ENCODE assay signal across 8 cellular contexts in the genomic region with DNA sequence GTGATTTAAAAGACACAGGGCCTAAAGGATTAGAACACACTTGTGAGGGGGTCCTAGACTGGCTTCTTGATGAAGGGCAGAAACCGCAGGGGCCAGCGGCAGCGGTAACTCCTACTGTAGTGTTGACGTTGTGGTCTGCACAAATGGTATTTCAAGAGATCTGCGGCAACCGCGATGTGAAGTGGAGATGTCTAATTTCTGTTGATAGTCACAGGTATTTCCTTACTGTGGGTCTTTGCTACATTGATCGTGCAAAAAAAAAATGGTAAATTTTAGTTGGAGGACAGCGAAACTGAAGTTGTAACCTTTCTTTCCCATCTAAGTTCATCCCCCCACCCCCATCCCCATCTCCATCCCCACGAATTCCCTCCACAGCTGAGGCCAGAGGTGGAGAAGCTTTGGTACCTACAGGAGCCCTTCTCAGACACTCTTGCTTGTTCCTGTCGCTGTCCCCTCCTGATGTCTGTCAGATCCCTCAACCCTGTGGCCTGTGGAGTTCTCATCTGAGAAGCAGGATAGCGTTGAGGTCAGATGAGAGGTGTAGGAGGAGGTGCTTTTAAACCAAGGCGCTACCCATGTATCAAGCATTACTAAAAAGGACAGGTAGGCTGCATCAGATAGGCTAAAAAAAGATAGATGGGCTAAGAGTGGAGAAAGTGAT. TPM values are rescaled to one million over a fixed set of nuclear protein-coding genes. Genes with fewer than 3 reads are reported as not detected.
A peak's percentile ranks its signal among the peaks of the same experiment; 100 is the strongest.
DNase-seq lines count a peak whose midpoint lies in the region; ATAC-seq and TF ChIP-seq lines count a peak whose summit lies in the region.

No MANE protein-coding gene starts in this region.

- H3K4me3 Mint-ChIP-seq in Caco-2 (ENCODE audit: unreplicated experiment) (peak overlapping the region; percentile 95), T-helper 17 cell (peak overlapping the region; percentile 93), type B pancreatic cell (peak overlapping the region; percentile 98)

- H3K36me3 ChIP-seq in Caco-2 (ENCODE audit: control insufficient read depth, insufficient read depth, low read length) = no peaks in the 10 kb centered on the region
- peaks cover 6% of the 10 kb centered on the region for H3K36me3 ChIP-seq in HUES48 (ENCODE audit: control insufficient read depth, insufficient read depth, low read length)
- no peaks in the 10 kb centered on the region for H3K36me3 ChIP-seq in lung (ENCODE audit: control insufficient read depth in 2 of 2, insufficient read depth in 2 of 2, low read length in 2 of 2)

- WGBS in lung, 2 donors = 8 to 11% methylated on average over 13 of the region's 13 CpGs

- H3K9ac ChIP-seq in HUES48 (ENCODE audit: low read depth, low read length) = peak overlapping the region; percentile 69

- peak; percentile 28 for ATAC-seq in GM19395 (IDR thresholded peaks at IDR 0.05; ENCODE audit: unreplicated experiment)
- peak; percentile 54 for ATAC-seq in T-helper 17 cell
- peak; percentile 23 for ATAC-seq in lung (ENCODE audit: insufficient read depth, low FRiP score)

- H3K9me3 Mint-ChIP-seq in Caco-2 (ENCODE audit: unreplicated experiment) (no peaks in the 10 kb centered on the region), type B pancreatic cell (peaks cover 4% of the 10 kb centered on the region)

- peak; percentile 15 to 38 for DNase-seq in Caco-2
- DNase-seq in T-helper 17 cell = no peak
- peak; percentile 40 for DNase-seq in dermis blood vessel endothelial cell
- no peak for DNase-seq in lung (ENCODE audit: low spot score)
- DNase-seq in type B pancreatic cell (ENCODE audit: extremely low spot score, unreplicated experiment) = no peak
- no peak for DNase-seq in OCI-M2 (lab: John Stamatoyannopoulos, UW; ENCODE audit: unreplicated experiment)

- H3K4me1 Mint-ChIP-seq in Caco-2 (ENCODE audit: low read depth, unreplicated experiment) (peaks cover 20% of the 10 kb centered on the region), T-helper 17 cell (peaks cover 32% of the 10 kb centered on the region), type B pancreatic cell (ENCODE audit: unreplicated experiment) (peaks cover 33% of the 10 kb centered on the region)

- H3K9me3 ChIP-seq in Caco-2 (no peaks in the 10 kb centered on the region), HUES48 (ENCODE audit: control insufficient read depth, insufficient read depth, low read length) (no peaks in the 10 kb centered on the region), T-helper 17 cell (ENCODE audit: control insufficient read depth, low read length, poor library complexity, severe bottlenecking) (no peaks in the 10 kb centered on the region), lung (ENCODE audit: control insufficient read depth in 2 of 2, insufficient read depth in 1 of 2, low read length in 1 of 2) (no peaks in the 10 kb centered on the region)

- intact Hi-C loops in Caco-2 (cut with micrococcal nuclease; ENCODE audit: unreplicated experiment) = loop anchor here (1.0 to 5.0 kb wide), 5 partner anchors 48 to 290 kb away; no protein-coding TSS in a partner anchor

- peak overlapping the region; percentile 91 for H3K27ac Mint-ChIP-seq in Caco-2 (ENCODE audit: unreplicated experiment)
- H3K27ac Mint-ChIP-seq in T-helper 17 cell = peak overlapping the region; percentile 86
- peak overlapping the region; percentile 94 for H3K27ac Mint-ChIP-seq in type B pancreatic cell

- CTCF ChIA-PET in Caco-2 (lab: Charles Lee) = interaction anchor here (0.5 kb wide), 1 partner anchor 58 kb away, joined by 3 read pairs; no protein-coding TSS in a partner anchor

- H3K27me3 Mint-ChIP-seq in Caco-2 (ENCODE audit: insufficient read depth, unreplicated experiment) (no peaks in the 10 kb centered on the region), T-helper 17 cell (no peaks in the 10 kb centered on the region), type B pancreatic cell (no peaks in the 10 kb centered on the region)

- H3K36me3 Mint-ChIP-seq in Caco-2 (ENCODE audit: insufficient read depth, unreplicated experiment) (peaks cover 14% of the 10 kb centered on the region), T-helper 17 cell (ENCODE audit: low read depth) (no peaks in the 10 kb centered on the region), type B pancreatic cell (peaks cover 7% of the 10 kb centered on the region)

- no peaks in the 10 kb centered on the region for H3K27me3 ChIP-seq in Caco-2 (replicated peaks; ENCODE audit: control insufficient read depth, insufficient read depth, low read length)
- H3K27me3 ChIP-seq in HUES48 (ENCODE audit: control insufficient read depth, insufficient read depth, low read length) = no peaks in the 10 kb centered on the region
- H3K27me3 ChIP-seq in lung (ENCODE audit: control insufficient read depth, insufficient read depth) = no peaks in the 10 kb centered on the region

- BruUV-seq in Caco-2 (replicated peaks; lab: Mats Ljungman, UMichigan) = no TSS peak

- POLR2A ChIA-PET in Caco-2 (lab: Charles Lee) = no interaction called here

- peak overlapping the region; percentile 97 for H3K4me3 ChIP-seq in Caco-2 (ENCODE audit: low read depth, low read length)
- peak overlapping the region; percentile 89 for H3K4me3 ChIP-seq in HUES48 (ENCODE audit: low read depth, low read length)
- H3K4me3 ChIP-seq in lung = peak overlapping the region; percentile 83

- peak overlapping the region; percentile 71 for H3K27ac ChIP-seq in HUES48 (ENCODE audit: low read depth, low read length)
- H3K27ac ChIP-seq in lung (ENCODE audit: low read depth in 1 of 2, low read length in 1 of 2) = peak overlapping the region; percentile 83 to 94

- no peak for TF ChIP-seq CTCF in Caco-2 (IDR thresholded peaks at IDR 0.05; ENCODE audit: insufficient read depth in 1 of 2, low read depth in 1 of 2, low read length in 1 of 2, severe bottlenecking in 1 of 2, unreplicated experiment in 1 of 2)
- no peak for TF ChIP-seq CTCF in lung (IDR thresholded peaks at IDR 0.05; ENCODE audit: control extremely low read depth, extremely low read depth)
- TF ChIP-seq CTCF in type B pancreatic cell (conservative IDR thresholded peaks at IDR 0.05) = no peak

- H3K4me1 ChIP-seq in Caco-2 = peaks cover 8% of the 10 kb centered on the region; the same call in 1 of the 2 replicates
- peaks cover 28% of the 10 kb centered on the region for H3K4me1 ChIP-seq in HUES48 (ENCODE audit: control insufficient read depth, insufficient read depth, low read length)
- H3K4me1 ChIP-seq in lung (ENCODE audit: control insufficient read depth in 2 of 2, insufficient read depth in 2 of 2, low read length in 2 of 2) = peaks cover 2 to 8% of the 10 kb centered on the region in 2 donors

RNA-seq across cellular contexts. Expression of a gene that starts 0.6 kb away (rescaled TPM):
- total RNA-seq in Caco-2 (2022) = 46.5 and 49.1 TPM in 2 replicates
- 10 to 100 TPM; 15.1 to 17.4 TPM for total RNA-seq in T-helper 17 cell
- total RNA-seq in dermis blood vessel endothelial cell = 14.8 and 15.3 TPM in 2 replicates
- total RNA-seq in lung = 10 to 100 TPM; 30.8 to 35.8 TPM
- 10 to 100 TPM; 43.1 to 51.6 TPM for polyA plus RNA-seq in lung
- 49.6 and 57.1 TPM in 2 replicates for total RNA-seq in type B pancreatic cell (ENCODE audit: low replicate concordance)

Comparison
In these comparisons a context has a peak if more than half of its experiments do, and no peak if none do; other contexts are left out.
1. DNase-seq: peak in Caco-2 (2 of 2) and dermis blood vessel endothelial cell (single experiment); none in T-helper 17 cell (0 of 3), lung (single experiment), type B pancreatic cell (single experiment) and OCI-M2 (single experiment).
2. Peak in every context shown above with its lines, with median percentiles within 50 percentile points of each other: H3K4me3 ChIP-seq, H3K27ac Mint-ChIP-seq, H3K4me3 Mint-ChIP-seq and ATAC-seq.